8 cellular contexts compared by ENCODE assay signal in the genomic region with DNA sequence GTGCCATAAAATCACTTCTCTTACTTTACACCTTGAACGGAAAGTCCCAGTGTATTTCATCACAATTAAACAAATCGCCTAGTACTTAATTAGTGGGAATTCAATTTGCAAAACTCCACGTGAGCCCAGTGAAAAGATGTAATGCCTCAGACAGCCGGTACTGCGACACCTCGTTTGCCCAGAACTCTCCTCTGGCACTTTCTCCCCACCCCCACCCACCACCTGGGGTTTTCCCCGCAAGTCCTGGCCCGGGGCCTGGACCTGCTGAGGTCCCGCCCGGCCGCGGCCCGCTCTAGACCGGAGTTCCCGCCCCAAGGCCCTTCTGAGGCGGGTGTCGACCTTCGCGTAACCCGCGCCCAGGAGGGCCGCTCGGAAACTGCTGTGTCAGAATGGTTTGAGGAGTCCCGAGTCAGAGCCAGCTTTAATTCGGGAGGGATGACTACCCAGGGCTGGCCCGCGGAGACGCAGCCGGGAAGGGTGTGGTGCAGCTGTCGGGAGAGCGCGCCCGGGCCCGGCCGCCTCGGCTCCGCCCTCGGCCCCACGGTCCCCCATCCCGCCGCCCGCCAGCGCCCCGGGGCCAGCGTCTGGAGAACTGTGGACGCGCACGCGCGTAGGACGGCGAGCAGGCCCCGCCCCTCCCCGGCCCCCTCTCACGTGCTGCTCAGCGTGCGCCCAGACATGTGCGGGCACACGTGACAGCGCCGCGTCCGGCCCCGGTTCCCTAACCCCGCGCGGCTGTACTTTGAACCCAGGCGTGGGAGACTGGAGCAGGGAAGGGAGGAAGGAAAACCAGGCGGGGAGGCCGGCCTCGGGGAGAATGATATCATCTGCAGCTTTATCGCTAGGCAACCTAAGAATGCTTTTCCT. TPM values are rescaled to one million over a fixed set of nuclear protein-coding genes. Genes with fewer than 3 reads are reported as not detected.
DNase-seq lines count a peak whose midpoint lies in the region; ATAC-seq and TF ChIP-seq lines count a peak whose summit lies in the region.

No MANE protein-coding gene starts in this region.

- CTCF ChIA-PET in PC-9 (lab: Charles Lee), result interaction anchor here (0.6 to 1.4 kb wide), 3 partner anchors 17 to 578 kb away, joined by 3 to 5 read pairs (median 5); no protein-coding TSS in a partner anchor

- DNase-seq in COLO668 (lab: John Stamatoyannopoulos, UW; ENCODE audit: unreplicated experiment) (peak; percentile 95), PC-9 (peak; percentile 91 to 92), fibroblast of peridontal ligament (ENCODE audit: extremely low read depth) (peak; percentile 88)
- peak; percentile 46 for DNase-seq in activated T-helper 2 cell treated with anti-CD3 and anti-CD28 coated beads, Interferon-gamma antibody, Interleukin-2, Interleukin-4, amounts not matched to agents 10 μg/mL and 5 μg/mL and 100 μg/mL, durations not matched to agents 14 hours and 24 hours and 36 hours (ENCODE audit: low spot score)
- peak; percentile 51 to 86 (median 68) for DNase-seq in naive thymus-derived CD8-positive, alpha-beta T cell
- DNase-seq in stimulated activated naive B cell treated with anti-CD40 and anti-IgM and Interleukin-4, amounts not matched to agents 10 μg/mL and 1 μg/mL and 100 μg/mL, for 72 hours, result peak; percentile 62

- H3K9me3 Mint-ChIP-seq in activated T-helper 2 cell treated with anti-CD3 and anti-CD28 coated beads, Interferon-gamma antibody, Interleukin-2, Interleukin-4, amounts not matched to agents 10 μg/mL and 5 μg/mL and 100 μg/mL, durations not matched to agents 14 hours and 24 hours and 36 hours, result no peaks in the 10 kb centered on the region
- H3K9me3 Mint-ChIP-seq in naive thymus-derived CD8-positive, alpha-beta T cell, result no peaks in the 10 kb centered on the region
- H3K9me3 Mint-ChIP-seq in stimulated activated naive B cell treated with anti-CD40 and anti-IgM and Interleukin-4, amounts not matched to agents 10 μg/mL and 1 μg/mL and 100 μg/mL, for 72 hours, result no peaks in the 10 kb centered on the region

- peaks cover 61% of the 10 kb centered on the region for H3K4me1 ChIP-seq in PC-9 (replicated peaks; ENCODE audit: insufficient read depth)

- ATAC-seq in GM19372 (IDR thresholded peaks at IDR 0.05; ENCODE audit: low read depth, unreplicated experiment) (peak; percentile 82), HG03521 (IDR thresholded peaks at IDR 0.05; ENCODE audit: unreplicated experiment) (peak; percentile 78)
- peak; percentile 87 for ATAC-seq in naive thymus-derived CD8-positive, alpha-beta T cell
- peak; percentile 89 to 91 for ATAC-seq in stimulated activated naive B cell treated with anti-CD40 and anti-IgM and Interleukin-4, amounts not matched to agents 10 μg/mL and 1 μg/mL and 100 μg/mL, for 72 hours (replicated peaks)

- H3K9me3 ChIP-seq in PC-9 (ENCODE audit: insufficient read depth, low read depth), result no peaks in the 10 kb centered on the region

- peak; percentile 46 for TF ChIP-seq CTCF in PC-9 (conservative IDR thresholded peaks at IDR 0.05)

- peak overlapping the region; percentile 90 for H3K4me2 ChIP-seq in PC-9

- H3K4me3 Mint-ChIP-seq in activated T-helper 2 cell treated with anti-CD3 and anti-CD28 coated beads, Interferon-gamma antibody, Interleukin-2, Interleukin-4, amounts not matched to agents 10 μg/mL and 5 μg/mL and 100 μg/mL, durations not matched to agents 14 hours and 24 hours and 36 hours (ENCODE audit: low read depth), result peak overlapping the region; percentile 65
- H3K4me3 Mint-ChIP-seq in naive thymus-derived CD8-positive, alpha-beta T cell, result peak overlapping the region; percentile 75 to 90 (median 84)
- H3K4me3 Mint-ChIP-seq in stimulated activated naive B cell treated with anti-CD40 and anti-IgM and Interleukin-4, amounts not matched to agents 10 μg/mL and 1 μg/mL and 100 μg/mL, for 72 hours, result peak overlapping the region; percentile 88 to 89

- no TSS peak for BruUV-seq in PC-9 (replicated peaks; lab: Mats Ljungman, UMichigan)

- no peaks in the 10 kb centered on the region for H3K9me2 ChIP-seq in PC-9 (ENCODE audit: insufficient read depth)

- POLR2A ChIA-PET in PC-9 (lab: Charles Lee; ENCODE audit: unreplicated experiment), result interaction anchor here (0.6 to 1.0 kb wide), 11 partner anchors 11 to 947 kb away, joined by 3 to 15 read pairs (median 4); a partner anchor contains a TSS
- POLR2A ChIA-PET in naive thymus-derived CD8-positive, alpha-beta T cell (lab: Charles Lee), result no interaction called here

- H3K79me2 ChIP-seq in PC-9 (ENCODE audit: low read depth), result peaks cover 6% of the 10 kb centered on the region

- no peaks in the 10 kb centered on the region for H4K20me1 ChIP-seq in PC-9 (ENCODE audit: insufficient read depth)

- H3K36me3 Mint-ChIP-seq in activated T-helper 2 cell treated with anti-CD3 and anti-CD28 coated beads, Interferon-gamma antibody, Interleukin-2, Interleukin-4, amounts not matched to agents 10 μg/mL and 5 μg/mL and 100 μg/mL, durations not matched to agents 14 hours and 24 hours and 36 hours (ENCODE audit: low read depth), result no peaks in the 10 kb centered on the region
- H3K36me3 Mint-ChIP-seq in naive thymus-derived CD8-positive, alpha-beta T cell, result no peaks in the 10 kb centered on the region
- no peaks in the 10 kb centered on the region for H3K36me3 Mint-ChIP-seq in stimulated activated naive B cell treated with anti-CD40 and anti-IgM and Interleukin-4, amounts not matched to agents 10 μg/mL and 1 μg/mL and 100 μg/mL, for 72 hours

- peak overlapping the region; percentile 93 for H3K27ac ChIP-seq in PC-9

- no peaks in the 10 kb centered on the region for H3K36me3 ChIP-seq in PC-9 (ENCODE audit: low read depth)

- H3K27me3 Mint-ChIP-seq in activated T-helper 2 cell treated with anti-CD3 and anti-CD28 coated beads, Interferon-gamma antibody, Interleukin-2, Interleukin-4, amounts not matched to agents 10 μg/mL and 5 μg/mL and 100 μg/mL, durations not matched to agents 14 hours and 24 hours and 36 hours (ENCODE audit: low read depth), result peaks cover 70% of the 10 kb centered on the region
- H3K27me3 Mint-ChIP-seq in naive thymus-derived CD8-positive, alpha-beta T cell, result peaks cover 18 to 47% (median 24%) of the 10 kb centered on the region in 5 donors
- peaks cover 0 to 5% of the 10 kb centered on the region in 2 donors for H3K27me3 Mint-ChIP-seq in stimulated activated naive B cell treated with anti-CD40 and anti-IgM and Interleukin-4, amounts not matched to agents 10 μg/mL and 1 μg/mL and 100 μg/mL, for 72 hours

- no peak overlapping the region for H3K27ac Mint-ChIP-seq in activated T-helper 2 cell treated with anti-CD3 and anti-CD28 coated beads, Interferon-gamma antibody, Interleukin-2, Interleukin-4, amounts not matched to agents 10 μg/mL and 5 μg/mL and 100 μg/mL, durations not matched to agents 14 hours and 24 hours and 36 hours
- H3K27ac Mint-ChIP-seq in naive thymus-derived CD8-positive, alpha-beta T cell, result peak overlapping the region in 9 of 10 donors; percentile 65 to 90 (median 80)
- peak overlapping the region; percentile 94 for H3K27ac Mint-ChIP-seq in stimulated activated naive B cell treated with anti-CD40 and anti-IgM and Interleukin-4, amounts not matched to agents 10 μg/mL and 1 μg/mL and 100 μg/mL, for 72 hours

- peak overlapping the region; percentile 78 for H2AFZ ChIP-seq in PC-9

- peaks cover 3% of the 10 kb centered on the region for H3K4me1 Mint-ChIP-seq in activated T-helper 2 cell treated with anti-CD3 and anti-CD28 coated beads, Interferon-gamma antibody, Interleukin-2, Interleukin-4, amounts not matched to agents 10 μg/mL and 5 μg/mL and 100 μg/mL, durations not matched to agents 14 hours and 24 hours and 36 hours (ENCODE audit: low read depth)
- peaks cover 4 to 18% (median 12%) of the 10 kb centered on the region in 4 donors for H3K4me1 Mint-ChIP-seq in naive thymus-derived CD8-positive, alpha-beta T cell
- H3K4me1 Mint-ChIP-seq in stimulated activated naive B cell treated with anti-CD40 and anti-IgM and Interleukin-4, amounts not matched to agents 10 μg/mL and 1 μg/mL and 100 μg/mL, for 72 hours, result peaks cover 16 to 36% of the 10 kb centered on the region in 2 donors

- H3F3A ChIP-seq in PC-9 (ENCODE audit: insufficient read depth, low read depth), result peaks cover 61% of the 10 kb centered on the region

- H3K27me3 ChIP-seq in PC-9 (ENCODE audit: insufficient read depth, low read depth), result no peaks in the 10 kb centered on the region

- H3K4me3 ChIP-seq in PC-9, result peak overlapping the region; percentile 57

- intact Hi-C loops in PC-9 (cut with micrococcal nuclease; ENCODE audit: unreplicated experiment), result loop anchor here (1.0 to 10.0 kb wide), 6 partner anchors 11 to 1221 kb away; a partner anchor contains a TSS
- intact Hi-C loops in activated T-helper 2 cell treated with anti-CD3 and anti-CD28 coated beads, Interferon-gamma antibody, Interleukin-2, Interleukin-4, amounts not matched to agents 10 μg/mL and 5 μg/mL and 100 μg/mL, durations not matched to agents 14 hours and 24 hours and 36 hours (cut with micrococcal nuclease), result loop anchor here (1.0 kb wide), 1 partner anchor 9 kb away; no protein-coding TSS in a partner anchor

RNA-seq across cellular contexts. Expression of a gene that starts 10.8 kb away (rescaled TPM):
- 30.0 and 57.1 TPM in 2 replicates for total RNA-seq in PC-9 (2021)
- total RNA-seq in activated T-helper 2 cell treated with anti-CD3 and anti-CD28 coated beads, Interferon-gamma antibody, Interleukin-2, Interleukin-4, amounts not matched to agents 10 μg/mL and 5 μg/mL and 100 μg/mL, durations not matched to agents 14 hours and 24 hours and 36 hours, result not detected in 2 replicates
- under 1 TPM; 0.08 to 0.44 TPM for total RNA-seq in naive thymus-derived CD8-positive, alpha-beta T cell
- polyA plus RNA-seq in naive thymus-derived CD8-positive, alpha-beta T cell, result under 1 TPM in 1 of 3 donors, not detected in 2; 0.41 TPM

Comparison
In these comparisons a context has a peak if more than half of its experiments do, and no peak if none do; other contexts are left out.
1. Peak in every context shown above with its lines: DNase-seq, ATAC-seq, H3K4me3 ChIP-seq and H3K27ac ChIP-seq.
2. RNA of a gene that starts 10.8 kb away (total RNA-seq): 30.0 to 57.1 TPM in PC-9; 0.08 to 0.44 TPM in naive thymus-derived CD8-positive, alpha-beta T cell and not detected in activated T-helper 2 cell treated with anti-CD3 and anti-CD28 coated beads, Interferon-gamma antibody, Interleukin-2, Interleukin-4, amounts not matched to agents 10 μg/mL and 5 μg/mL and 100 μg/mL, durations not matched to agents 14 hours and 24 hours and 36 hours; every median in the first group is over 10 times any median in the second.